9 cellular contexts compared by ENCODE assay signal in the genomic region with DNA sequence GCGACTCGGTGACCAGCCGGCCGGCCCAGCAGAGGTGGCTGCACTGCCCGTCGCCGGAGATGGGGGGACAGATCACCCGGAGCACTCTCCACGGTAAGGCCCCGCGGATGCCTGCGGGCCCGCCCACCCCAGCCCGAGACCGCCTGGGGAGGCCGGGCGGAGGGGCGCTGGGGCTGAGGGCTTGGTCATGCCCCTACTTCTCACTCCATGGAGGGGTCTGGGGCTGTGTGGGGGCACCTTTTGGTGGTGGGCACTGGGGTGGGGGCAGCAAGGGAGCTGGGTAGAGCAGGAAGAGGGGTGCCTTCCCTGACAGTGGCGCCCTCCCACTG.
A peak's percentile ranks its signal among the peaks of the same experiment; 100 is the strongest.
DNase-seq lines count a peak whose midpoint lies in the region; TF ChIP-seq lines count a peak whose summit lies in the region.
"Had no signal": no experiment of that assay in that cellular context is flagged by ENCODE, and none has a peak within 500 bp of the region (broad histone marks: within the 10 kb centered on the region; RNA-seq: fewer than 3 reads in every experiment).

No MANE protein-coding gene starts in this region.

- H3K4me1 ChIP-seq in Caco-2 (peaks cover 10% of the 10 kb centered on the region), hepatocyte (ENCODE audit: insufficient read depth) (peaks cover 10% of the 10 kb centered on the region)

- TF ChIP-seq CTCF in Caco-2 (IDR thresholded peaks at IDR 0.05; ENCODE audit: insufficient read depth in 1 of 2, low read depth in 1 of 2, low read length in 1 of 2, severe bottlenecking in 1 of 2, unreplicated experiment in 1 of 2), result peak in 1 of 2 experiments; percentile 3
- TF ChIP-seq CTCF in VCaP (conservative IDR thresholded peaks at IDR 0.05), result no peak
- no peak for TF ChIP-seq CTCF in hepatocyte (IDR thresholded peaks at IDR 0.05; ENCODE audit: poor library complexity)

- POLR2A ChIA-PET in Caco-2 (lab: Charles Lee), result no interaction called here

- H3K9me3 ChIP-seq in Caco-2 (no peaks in the 10 kb centered on the region), hepatocyte (ENCODE audit: low read depth) (no peaks in the 10 kb centered on the region)

- no peaks in the 10 kb centered on the region for H3K9me3 Mint-ChIP-seq in Caco-2 (ENCODE audit: unreplicated experiment)
- H3K9me3 Mint-ChIP-seq: effector memory CD8-positive, alpha-beta T cell had no signal

- H3K36me3 Mint-ChIP-seq in Caco-2 (ENCODE audit: insufficient read depth, unreplicated experiment), result no peaks in the 10 kb centered on the region

- H3K27ac ChIP-seq in VCaP, result peak overlapping the region; percentile 63
- H3K27ac ChIP-seq in hepatocyte, result no peak overlapping the region

- H3K27ac Mint-ChIP-seq in Caco-2 (ENCODE audit: unreplicated experiment), result no peak overlapping the region
- H3K27ac Mint-ChIP-seq: effector memory CD8-positive, alpha-beta T cell had no signal

- no peaks in the 10 kb centered on the region for H3K9me2 ChIP-seq in hepatocyte (replicated peaks; ENCODE audit: insufficient read depth)

- H3K4me1 Mint-ChIP-seq in Caco-2 (ENCODE audit: low read depth, unreplicated experiment), result no peaks in the 10 kb centered on the region

- H3K4me2 ChIP-seq in hepatocyte, result peak overlapping the region; percentile 98

- H3K36me3 ChIP-seq in Caco-2 (ENCODE audit: control insufficient read depth, insufficient read depth, low read length), result no peaks in the 10 kb centered on the region
- no peaks in the 10 kb centered on the region for H3K36me3 ChIP-seq in hepatocyte (replicated peaks; ENCODE audit: insufficient read depth, low read depth)

- BruUV-seq in Caco-2 (replicated peaks; lab: Mats Ljungman, UMichigan), result no TSS peak

- H4K20me1 ChIP-seq in hepatocyte (ENCODE audit: insufficient read depth, poor library complexity, severe bottlenecking), result no peaks in the 10 kb centered on the region

- H3K79me2 ChIP-seq in hepatocyte, result no peaks in the 10 kb centered on the region

- H3K4me3 ChIP-seq in Caco-2 (ENCODE audit: low read depth, low read length) (peak overlapping the region; percentile 46), hepatocyte (peak overlapping the region; percentile 16), skeletal muscle cell (ENCODE audit: low read depth, low read length) (peak overlapping the region; percentile 46)

- WGBS in hepatocyte (ENCODE audit: low lambda C conversion rate, missing lambda C conversion rate), result no CpG with 5 or more reads among the region's 19 CpGs

- DNase-seq in Caco-2 (no peak), hepatocyte (ENCODE audit: low spot score) (no peak), skeletal muscle cell (ENCODE audit: low read depth) (no peak), C1 segment of cervical spinal cord (lab: John Stamatoyannopoulos, UW) (no peak), hippocampal formation (lab: John Stamatoyannopoulos, UW) (no peak), NCI-H128 (lab: John Stamatoyannopoulos, UW; ENCODE audit: unreplicated experiment) (no peak), T-helper 9 cell (no peak)
- DNase-seq: effector memory CD8-positive, alpha-beta T cell had no signal

- H3K27me3 ChIP-seq in Caco-2 (replicated peaks; ENCODE audit: control insufficient read depth, insufficient read depth, low read length), result no peaks in the 10 kb centered on the region; the same call in 1 of the 2 replicates
- H3K27me3 ChIP-seq in hepatocyte, result no peaks in the 10 kb centered on the region

- H3K4me3 Mint-ChIP-seq in Caco-2 (ENCODE audit: unreplicated experiment), result peak overlapping the region; percentile 69

- no peaks in the 10 kb centered on the region for H3K27me3 Mint-ChIP-seq in Caco-2 (ENCODE audit: insufficient read depth, unreplicated experiment)

- H2AFZ ChIP-seq in hepatocyte, result peak overlapping the region; percentile 66

- intact Hi-C loops in Caco-2 (cut with micrococcal nuclease; ENCODE audit: unreplicated experiment), result no loop called here

- CTCF ChIA-PET in Caco-2 (lab: Charles Lee), result no interaction called here
